ENCODE assay signal across 16 cellular contexts in the genomic region with DNA sequence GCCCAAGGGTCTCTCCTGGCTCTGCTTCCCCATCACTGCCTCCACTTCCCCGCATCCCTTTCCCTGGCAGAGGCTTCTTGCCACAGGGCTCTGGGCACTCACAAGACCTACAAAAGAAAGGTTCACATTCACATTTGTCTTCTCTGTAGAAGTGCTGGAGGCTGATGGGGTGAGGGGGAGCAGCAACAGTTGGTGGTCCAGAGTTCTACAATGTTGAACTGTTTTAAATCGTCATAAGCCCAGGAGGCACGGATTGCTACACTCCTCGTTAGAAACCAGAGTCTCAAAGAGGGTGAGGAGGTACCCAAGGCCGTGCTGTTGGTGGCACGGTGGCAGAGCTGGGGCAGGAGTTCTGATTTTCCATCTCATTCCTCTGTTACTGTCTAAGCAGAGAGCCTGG.
"Had no signal": no experiment of that assay in that cellular context is flagged by ENCODE, and none has a peak within 500 bp of the region (broad histone marks: within the 10 kb centered on the region; RNA-seq: fewer than 3 reads in every experiment).

No MANE protein-coding gene starts in this region.

- H3K27me3 ChIP-seq: esophagus muscularis mucosa, heart right ventricle, tibial nerve had no signal

- DNase-seq: activated CD4-positive, alpha-beta T cell treated with anti-CD3 and anti-CD28 coated beads for 48 hours; activated CD4-positive, CD25-positive, alpha-beta regulatory T cell; activated CD8-positive, alpha-beta T cell treated with anti-CD3 and anti-CD28 coated beads for 36 hours; activated naive CD4-positive, alpha-beta T cell treated with anti-CD3 and anti-CD28 coated beads, Interleukin-2, amount 10 ng/mL, durations not matched to agents 7 days and 5 days; activated T-cell treated with anti-CD3 and anti-CD28 coated beads, Interleukin-2, amount 50 U/mL, for 24 hours; effector CD4-positive, alpha-beta T cell; heart right ventricle; naive thymus-derived CD8-positive, alpha-beta T cell; stimulated activated CD4-positive, alpha-beta T cell treated with anti-CD3 and anti-CD28 coated beads, Interleukin-12 subunit alpha, Interleukin-12 subunit beta, amount 100 ng/mL, for 4 hours; stimulated activated CD4-positive, alpha-beta T cell treated with anti-CD3 and anti-CD28 coated beads, Interleukin-1b, Interleukin-23, amount 100 ng/mL, for 48 hours; stimulated activated CD8-positive, alpha-beta memory T cell treated with anti-CD3 and anti-CD28 coated beads, Interleukin-4, amount 100 ng/mL, for 48 hours; stimulated activated naive CD4-positive, alpha-beta T cell treated with Interleukin-2 at 50 U/mL for 16 hours; T-helper 9 cell had no signal

- ATAC-seq: heart right ventricle had no signal

- H3K27ac ChIP-seq: esophagus muscularis mucosa, heart right ventricle, tibial nerve had no signal

- H3K4me3 ChIP-seq: esophagus muscularis mucosa, heart right ventricle, tibial nerve had no signal

- H3K36me3 ChIP-seq: esophagus muscularis mucosa, heart right ventricle, tibial nerve had no signal

- H3K9me3 ChIP-seq: esophagus muscularis mucosa, heart right ventricle, tibial nerve had no signal

- FAIRE-seq: urothelium cell line had no signal
